23 cellular contexts compared by ENCODE assay signal in the genomic region with DNA sequence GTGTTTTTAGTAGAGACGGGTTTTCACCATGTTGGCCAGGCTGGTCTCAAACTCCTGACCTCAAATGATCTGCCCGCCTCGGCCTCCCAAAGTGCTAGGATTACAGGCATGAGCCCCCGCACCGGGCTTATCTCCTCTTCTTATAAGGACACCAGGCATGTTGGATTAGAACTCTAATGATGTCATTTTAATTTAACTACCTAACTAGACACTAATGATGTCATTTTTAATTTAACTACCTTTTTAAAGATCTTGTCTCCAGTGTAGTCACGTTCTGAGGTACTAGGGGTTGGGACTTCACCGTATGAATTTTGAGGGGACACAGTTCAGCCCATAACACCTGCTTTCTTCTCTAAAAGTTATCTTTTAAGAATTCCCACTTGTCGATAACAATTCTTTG.
"Had no signal": no experiment of that assay in that cellular context is flagged by ENCODE, and none has a peak within 500 bp of the region (broad histone marks: within the 10 kb centered on the region; RNA-seq: fewer than 3 reads in every experiment).

No MANE protein-coding gene starts in this region.

- H3K27ac Mint-ChIP-seq: mesothelial cell of epicardium, naive B cell had no signal

- H3K36me3 ChIP-seq: esophagus squamous epithelium, gastrocnemius medialis, left lung, lower lobe of right lung had no signal

- H3K9me3 ChIP-seq: lower lobe of right lung, mucosa of descending colon had no signal

- H3K27me3 Mint-ChIP-seq: naive B cell had no signal

- H3K27ac ChIP-seq: coronary artery, dorsolateral prefrontal cortex, epithelial cell of prostate, esophagus squamous epithelium, gastrocnemius medialis, heart right ventricle, left lung, lower lobe of right lung had no signal

- DNase-seq: dermis blood vessel endothelial cell; dorsolateral prefrontal cortex; effector CD4-positive, alpha-beta T cell; effector memory CD4-positive, alpha-beta T cell; erythroblast; esophagus squamous epithelium; foreskin fibroblast; foreskin melanocyte; gastrocnemius medialis; glutamatergic neuron; head of caudate nucleus; heart right ventricle; hippocampal formation; left cardiac atrium; left lung; left ventricle myocardium superior; lower lobe of right lung; mesenchymal stem cell; mucosa of descending colon; naive B cell had no signal

- H3K4me3 ChIP-seq: coronary artery, dorsolateral prefrontal cortex, esophagus squamous epithelium, gastrocnemius medialis, heart right ventricle, left lung, lower lobe of right lung, mucosa of descending colon had no signal

- H3K27me3 ChIP-seq: esophagus squamous epithelium, gastrocnemius medialis, heart right ventricle, left lung had no signal

- H3K4me1 ChIP-seq: esophagus squamous epithelium, gastrocnemius medialis, heart right ventricle, left lung, lower lobe of right lung had no signal

- H3K4me3 Mint-ChIP-seq: mesothelial cell of epicardium, naive B cell had no signal
